1 cellular context compared by ENCODE assay signal in the genomic region with DNA sequence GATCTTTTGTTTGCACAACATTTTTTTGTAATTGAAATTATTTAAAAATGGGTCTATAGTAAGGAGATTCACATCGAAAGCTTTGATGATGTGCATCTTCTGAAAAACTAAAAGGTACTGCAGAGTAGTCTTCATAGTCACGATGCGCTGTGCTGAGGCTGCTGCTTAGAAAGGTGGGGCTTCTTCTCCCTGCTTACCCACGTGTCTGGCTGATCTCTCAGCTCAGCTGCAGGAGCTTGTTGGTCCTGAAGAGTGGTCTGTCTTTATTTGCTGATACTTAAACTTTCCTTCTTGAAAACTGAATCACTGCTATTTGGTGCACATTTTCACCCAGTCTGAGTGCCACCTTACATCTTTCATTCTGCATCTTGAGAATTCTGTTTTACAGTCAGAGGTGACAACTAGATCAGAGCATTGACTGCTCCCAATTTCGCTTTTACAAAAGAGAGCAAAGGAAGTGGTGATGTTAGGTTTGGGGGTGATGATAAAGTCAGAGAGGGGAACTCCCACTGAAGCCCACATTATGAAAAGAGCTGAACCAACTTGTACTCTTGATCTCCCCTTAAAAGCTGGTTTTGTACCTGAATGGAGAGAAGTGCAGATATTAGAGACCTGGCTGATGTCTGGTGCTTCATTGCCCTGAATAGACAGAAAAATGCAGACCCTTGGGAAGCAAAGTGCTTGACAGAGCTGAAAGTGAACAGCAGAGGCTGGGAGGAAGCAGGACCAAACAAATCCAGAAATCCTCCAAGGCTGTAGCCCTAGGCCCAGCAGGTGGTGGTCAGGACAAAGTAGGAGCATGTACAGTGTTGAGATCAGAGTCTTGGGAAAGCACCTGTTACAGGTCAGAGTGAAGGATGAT.
TF ChIP-seq lines count a peak whose summit lies in the region.

No MANE protein-coding gene starts in this region.

TF ChIP-seq in GM12878, 131 proteins besides CTCF, POLR2A, EP300 and RAD21 (continued from another document and continues in another):
- TF ChIP-seq, protein P1, sequence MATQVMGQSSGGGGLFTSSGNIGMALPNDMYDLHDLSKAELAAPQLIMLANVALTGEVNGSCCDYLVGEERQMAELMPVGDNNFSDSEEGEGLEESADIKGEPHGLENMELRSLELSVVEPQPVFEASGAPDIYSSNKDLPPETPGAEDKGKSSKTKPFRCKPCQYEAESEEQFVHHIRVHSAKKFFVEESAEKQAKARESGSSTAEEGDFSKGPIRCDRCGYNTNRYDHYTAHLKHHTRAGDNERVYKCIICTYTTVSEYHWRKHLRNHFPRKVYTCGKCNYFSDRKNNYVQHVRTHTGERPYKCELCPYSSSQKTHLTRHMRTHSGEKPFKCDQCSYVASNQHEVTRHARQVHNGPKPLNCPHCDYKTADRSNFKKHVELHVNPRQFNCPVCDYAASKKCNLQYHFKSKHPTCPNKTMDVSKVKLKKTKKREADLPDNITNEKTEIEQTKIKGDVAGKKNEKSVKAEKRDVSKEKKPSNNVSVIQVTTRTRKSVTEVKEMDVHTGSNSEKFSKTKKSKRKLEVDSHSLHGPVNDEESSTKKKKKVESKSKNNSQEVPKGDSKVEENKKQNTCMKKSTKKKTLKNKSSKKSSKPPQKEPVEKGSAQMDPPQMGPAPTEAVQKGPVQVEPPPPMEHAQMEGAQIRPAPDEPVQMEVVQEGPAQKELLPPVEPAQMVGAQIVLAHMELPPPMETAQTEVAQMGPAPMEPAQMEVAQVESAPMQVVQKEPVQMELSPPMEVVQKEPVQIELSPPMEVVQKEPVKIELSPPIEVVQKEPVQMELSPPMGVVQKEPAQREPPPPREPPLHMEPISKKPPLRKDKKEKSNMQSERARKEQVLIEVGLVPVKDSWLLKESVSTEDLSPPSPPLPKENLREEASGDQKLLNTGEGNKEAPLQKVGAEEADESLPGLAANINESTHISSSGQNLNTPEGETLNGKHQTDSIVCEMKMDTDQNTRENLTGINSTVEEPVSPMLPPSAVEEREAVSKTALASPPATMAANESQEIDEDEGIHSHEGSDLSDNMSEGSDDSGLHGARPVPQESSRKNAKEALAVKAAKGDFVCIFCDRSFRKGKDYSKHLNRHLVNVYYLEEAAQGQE (IDR thresholded peaks at IDR 0.05; ENCODE audit: low read depth, low read length): no peak
- TF ChIP-seq MTA3 (IDR thresholded peaks at IDR 0.05; ENCODE audit: borderline replicate concordance, low read length) (no peak), STAT3 (IDR thresholded peaks at IDR 0.05; ENCODE audit: low read depth, low read length) (peak; percentile 67; the same call in 1 of the 2 replicates), GATAD2B (conservative IDR thresholded peaks at IDR 0.05; ENCODE audit: low read depth) (no peak), MEF2A (IDR thresholded peaks at IDR 0.05; ENCODE audit: insufficient read depth, low read depth, low read length) (no peak), BMI1 (IDR thresholded peaks at IDR 0.05; ENCODE audit: borderline replicate concordance) (no peak), RB1 (IDR thresholded peaks at IDR 0.05; ENCODE audit: borderline replicate concordance) (no peak), SPI1 (IDR thresholded peaks at IDR 0.05; ENCODE audit: borderline replicate concordance, insufficient read depth, low read depth, low read length) (peak; percentile 34; the same call in 1 of the 2 replicates), SIN3A (IDR thresholded peaks at IDR 0.05; ENCODE audit: low read depth, low read length) (0 out of 2 replicates have a peak, but pooled peaks have one; percentile 9), CBX5 (IDR thresholded peaks at IDR 0.05; ENCODE audit: low read depth) (no peak), PML (IDR thresholded peaks at IDR 0.05; ENCODE audit: low read length) (no peak), TBL1XR1 (IDR thresholded peaks at IDR 0.05; ENCODE audit: low read depth, low read length) (no peak), MTA2 (IDR thresholded peaks at IDR 0.05; ENCODE audit: low read depth) (peak; percentile 61), SMAD1 (IDR thresholded peaks at IDR 0.05; ENCODE audit: low read depth, partially characterized antibody) (peak; percentile 45), BRCA1 (IDR thresholded peaks at IDR 0.05; ENCODE audit: low read depth, low read length) (no peak), MYB (IDR thresholded peaks at IDR 0.05; ENCODE audit: borderline replicate concordance, low read depth, low read length) (no peak), JUNB (IDR thresholded peaks at IDR 0.05) (no peak), TCF3 (IDR thresholded peaks at IDR 0.05; ENCODE audit: borderline replicate concordance, insufficient read depth, low read depth, low read length) (no peak), YY1 (IDR thresholded peaks at IDR 0.05; ENCODE audit: low read depth, low read length) (0 out of 2 replicates have a peak, but pooled peaks have one; percentile 17), RFX5 (IDR thresholded peaks at IDR 0.05; ENCODE audit: low read depth, low read length) (no peak), RBBP5 (conservative IDR thresholded peaks at IDR 0.05) (no peak), YBX1 (IDR thresholded peaks at IDR 0.05) (no peak), LARP7 (IDR thresholded peaks at IDR 0.05) (0 out of 2 replicates have a peak, but pooled peaks have one; percentile 44), BHLHE40 (IDR thresholded peaks at IDR 0.05; ENCODE audit: borderline replicate concordance in 1 of 2, low read depth in 2 of 2, low read length in 1 of 2) (peak in 1 of 2 experiments; percentile 19; a peak in 1 of 4 replicates), SREBF1 (IDR thresholded peaks at IDR 0.05; ENCODE audit: low read length) (no peak)
- TF ChIP-seq, protein P2, sequence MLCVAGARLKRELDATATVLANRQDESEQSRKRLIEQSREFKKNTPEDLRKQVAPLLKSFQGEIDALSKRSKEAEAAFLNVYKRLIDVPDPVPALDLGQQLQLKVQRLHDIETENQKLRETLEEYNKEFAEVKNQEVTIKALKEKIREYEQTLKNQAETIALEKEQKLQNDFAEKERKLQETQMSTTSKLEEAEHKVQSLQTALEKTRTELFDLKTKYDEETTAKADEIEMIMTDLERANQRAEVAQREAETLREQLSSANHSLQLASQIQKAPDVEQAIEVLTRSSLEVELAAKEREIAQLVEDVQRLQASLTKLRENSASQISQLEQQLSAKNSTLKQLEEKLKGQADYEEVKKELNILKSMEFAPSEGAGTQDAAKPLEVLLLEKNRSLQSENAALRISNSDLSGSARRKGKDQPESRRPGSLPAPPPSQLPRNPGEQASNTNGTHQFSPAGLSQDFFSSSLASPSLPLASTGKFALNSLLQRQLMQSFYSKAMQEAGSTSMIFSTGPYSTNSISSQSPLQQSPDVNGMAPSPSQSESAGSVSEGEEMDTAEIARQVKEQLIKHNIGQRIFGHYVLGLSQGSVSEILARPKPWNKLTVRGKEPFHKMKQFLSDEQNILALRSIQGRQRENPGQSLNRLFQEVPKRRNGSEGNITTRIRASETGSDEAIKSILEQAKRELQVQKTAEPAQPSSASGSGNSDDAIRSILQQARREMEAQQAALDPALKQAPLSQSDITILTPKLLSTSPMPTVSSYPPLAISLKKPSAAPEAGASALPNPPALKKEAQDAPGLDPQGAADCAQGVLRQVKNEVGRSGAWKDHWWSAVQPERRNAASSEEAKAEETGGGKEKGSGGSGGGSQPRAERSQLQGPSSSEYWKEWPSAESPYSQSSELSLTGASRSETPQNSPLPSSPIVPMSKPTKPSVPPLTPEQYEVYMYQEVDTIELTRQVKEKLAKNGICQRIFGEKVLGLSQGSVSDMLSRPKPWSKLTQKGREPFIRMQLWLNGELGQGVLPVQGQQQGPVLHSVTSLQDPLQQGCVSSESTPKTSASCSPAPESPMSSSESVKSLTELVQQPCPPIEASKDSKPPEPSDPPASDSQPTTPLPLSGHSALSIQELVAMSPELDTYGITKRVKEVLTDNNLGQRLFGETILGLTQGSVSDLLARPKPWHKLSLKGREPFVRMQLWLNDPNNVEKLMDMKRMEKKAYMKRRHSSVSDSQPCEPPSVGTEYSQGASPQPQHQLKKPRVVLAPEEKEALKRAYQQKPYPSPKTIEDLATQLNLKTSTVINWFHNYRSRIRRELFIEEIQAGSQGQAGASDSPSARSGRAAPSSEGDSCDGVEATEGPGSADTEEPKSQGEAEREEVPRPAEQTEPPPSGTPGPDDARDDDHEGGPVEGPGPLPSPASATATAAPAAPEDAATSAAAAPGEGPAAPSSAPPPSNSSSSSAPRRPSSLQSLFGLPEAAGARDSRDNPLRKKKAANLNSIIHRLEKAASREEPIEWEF (IDR thresholded peaks at IDR 0.05; ENCODE audit: insufficient replicate concordance, low read depth, low read length): no peak
- TF ChIP-seq, protein P3, sequence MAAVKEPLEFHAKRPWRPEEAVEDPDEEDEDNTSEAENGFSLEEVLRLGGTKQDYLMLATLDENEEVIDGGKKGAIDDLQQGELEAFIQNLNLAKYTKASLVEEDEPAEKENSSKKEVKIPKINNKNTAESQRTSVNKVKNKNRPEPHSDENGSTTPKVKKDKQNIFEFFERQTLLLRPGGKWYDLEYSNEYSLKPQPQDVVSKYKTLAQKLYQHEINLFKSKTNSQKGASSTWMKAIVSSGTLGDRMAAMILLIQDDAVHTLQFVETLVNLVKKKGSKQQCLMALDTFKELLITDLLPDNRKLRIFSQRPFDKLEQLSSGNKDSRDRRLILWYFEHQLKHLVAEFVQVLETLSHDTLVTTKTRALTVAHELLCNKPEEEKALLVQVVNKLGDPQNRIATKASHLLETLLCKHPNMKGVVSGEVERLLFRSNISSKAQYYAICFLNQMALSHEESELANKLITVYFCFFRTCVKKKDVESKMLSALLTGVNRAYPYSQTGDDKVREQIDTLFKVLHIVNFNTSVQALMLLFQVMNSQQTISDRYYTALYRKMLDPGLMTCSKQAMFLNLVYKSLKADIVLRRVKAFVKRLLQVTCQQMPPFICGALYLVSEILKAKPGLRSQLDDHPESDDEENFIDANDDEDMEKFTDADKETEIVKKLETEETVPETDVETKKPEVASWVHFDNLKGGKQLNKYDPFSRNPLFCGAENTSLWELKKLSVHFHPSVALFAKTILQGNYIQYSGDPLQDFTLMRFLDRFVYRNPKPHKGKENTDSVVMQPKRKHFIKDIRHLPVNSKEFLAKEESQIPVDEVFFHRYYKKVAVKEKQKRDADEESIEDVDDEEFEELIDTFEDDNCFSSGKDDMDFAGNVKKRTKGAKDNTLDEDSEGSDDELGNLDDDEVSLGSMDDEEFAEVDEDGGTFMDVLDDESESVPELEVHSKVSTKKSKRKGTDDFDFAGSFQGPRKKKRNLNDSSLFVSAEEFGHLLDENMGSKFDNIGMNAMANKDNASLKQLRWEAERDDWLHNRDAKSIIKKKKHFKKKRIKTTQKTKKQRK (IDR thresholded peaks at IDR 0.05; ENCODE audit: low read depth, low read length): no peak
- TF ChIP-seq, protein P4, sequence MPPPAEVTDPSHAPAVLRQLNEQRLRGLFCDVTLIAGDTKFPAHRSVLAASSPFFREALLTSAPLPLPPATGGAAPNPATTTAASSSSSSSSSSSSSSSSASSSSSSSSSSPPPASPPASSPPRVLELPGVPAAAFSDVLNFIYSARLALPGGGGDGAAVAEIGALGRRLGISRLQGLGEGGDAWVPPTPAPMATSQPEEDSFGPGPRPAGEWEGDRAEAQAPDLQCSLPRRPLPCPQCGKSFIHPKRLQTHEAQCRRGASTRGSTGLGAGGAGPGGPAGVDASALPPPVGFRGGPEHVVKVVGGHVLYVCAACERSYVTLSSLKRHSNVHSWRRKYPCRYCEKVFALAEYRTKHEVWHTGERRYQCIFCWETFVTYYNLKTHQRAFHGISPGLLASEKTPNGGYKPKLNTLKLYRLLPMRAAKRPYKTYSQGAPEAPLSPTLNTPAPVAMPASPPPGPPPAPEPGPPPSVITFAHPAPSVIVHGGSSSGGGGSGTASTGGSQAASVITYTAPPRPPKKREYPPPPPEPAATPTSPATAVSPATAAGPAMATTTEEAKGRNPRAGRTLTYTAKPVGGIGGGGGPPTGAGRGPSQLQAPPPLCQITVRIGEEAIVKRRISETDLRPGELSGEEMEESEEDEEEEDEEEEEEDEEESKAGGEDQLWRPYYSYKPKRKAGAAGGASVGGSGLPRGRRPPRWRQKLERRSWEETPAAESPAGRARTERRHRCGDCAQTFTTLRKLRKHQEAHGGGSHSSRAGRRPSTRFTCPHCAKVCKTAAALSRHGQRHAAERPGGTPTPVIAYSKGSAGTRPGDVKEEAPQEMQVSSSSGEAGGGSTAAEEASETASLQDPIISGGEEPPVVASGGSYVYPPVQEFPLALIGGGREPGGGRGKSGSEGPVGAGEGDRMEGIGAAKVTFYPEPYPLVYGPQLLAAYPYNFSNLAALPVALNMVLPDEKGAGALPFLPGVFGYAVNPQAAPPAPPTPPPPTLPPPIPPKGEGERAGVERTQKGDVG (CRISPR knock-in tag; IDR thresholded peaks at IDR 0.05): no peak
- TF ChIP-seq, protein P5, sequence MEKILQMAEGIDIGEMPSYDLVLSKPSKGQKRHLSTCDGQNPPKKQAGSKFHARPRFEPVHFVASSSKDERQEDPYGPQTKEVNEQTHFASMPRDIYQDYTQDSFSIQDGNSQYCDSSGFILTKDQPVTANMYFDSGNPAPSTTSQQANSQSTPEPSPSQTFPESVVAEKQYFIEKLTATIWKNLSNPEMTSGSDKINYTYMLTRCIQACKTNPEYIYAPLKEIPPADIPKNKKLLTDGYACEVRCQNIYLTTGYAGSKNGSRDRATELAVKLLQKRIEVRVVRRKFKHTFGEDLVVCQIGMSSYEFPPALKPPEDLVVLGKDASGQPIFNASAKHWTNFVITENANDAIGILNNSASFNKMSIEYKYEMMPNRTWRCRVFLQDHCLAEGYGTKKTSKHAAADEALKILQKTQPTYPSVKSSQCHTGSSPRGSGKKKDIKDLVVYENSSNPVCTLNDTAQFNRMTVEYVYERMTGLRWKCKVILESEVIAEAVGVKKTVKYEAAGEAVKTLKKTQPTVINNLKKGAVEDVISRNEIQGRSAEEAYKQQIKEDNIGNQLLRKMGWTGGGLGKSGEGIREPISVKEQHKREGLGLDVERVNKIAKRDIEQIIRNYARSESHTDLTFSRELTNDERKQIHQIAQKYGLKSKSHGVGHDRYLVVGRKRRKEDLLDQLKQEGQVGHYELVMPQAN (conservative IDR thresholded peaks at IDR 0.05): no peak
- TF ChIP-seq, protein P6, sequence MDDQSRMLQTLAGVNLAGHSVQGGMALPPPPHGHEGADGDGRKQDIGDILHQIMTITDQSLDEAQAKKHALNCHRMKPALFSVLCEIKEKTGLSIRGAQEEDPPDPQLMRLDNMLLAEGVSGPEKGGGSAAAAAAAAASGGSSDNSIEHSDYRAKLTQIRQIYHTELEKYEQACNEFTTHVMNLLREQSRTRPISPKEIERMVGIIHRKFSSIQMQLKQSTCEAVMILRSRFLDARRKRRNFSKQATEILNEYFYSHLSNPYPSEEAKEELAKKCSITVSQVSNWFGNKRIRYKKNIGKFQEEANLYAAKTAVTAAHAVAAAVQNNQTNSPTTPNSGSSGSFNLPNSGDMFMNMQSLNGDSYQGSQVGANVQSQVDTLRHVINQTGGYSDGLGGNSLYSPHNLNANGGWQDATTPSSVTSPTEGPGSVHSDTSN (IDR thresholded peaks at IDR 0.05; ENCODE audit: insufficient replicate concordance, low read depth, low read length): no peak
- TF ChIP-seq, protein P7, sequence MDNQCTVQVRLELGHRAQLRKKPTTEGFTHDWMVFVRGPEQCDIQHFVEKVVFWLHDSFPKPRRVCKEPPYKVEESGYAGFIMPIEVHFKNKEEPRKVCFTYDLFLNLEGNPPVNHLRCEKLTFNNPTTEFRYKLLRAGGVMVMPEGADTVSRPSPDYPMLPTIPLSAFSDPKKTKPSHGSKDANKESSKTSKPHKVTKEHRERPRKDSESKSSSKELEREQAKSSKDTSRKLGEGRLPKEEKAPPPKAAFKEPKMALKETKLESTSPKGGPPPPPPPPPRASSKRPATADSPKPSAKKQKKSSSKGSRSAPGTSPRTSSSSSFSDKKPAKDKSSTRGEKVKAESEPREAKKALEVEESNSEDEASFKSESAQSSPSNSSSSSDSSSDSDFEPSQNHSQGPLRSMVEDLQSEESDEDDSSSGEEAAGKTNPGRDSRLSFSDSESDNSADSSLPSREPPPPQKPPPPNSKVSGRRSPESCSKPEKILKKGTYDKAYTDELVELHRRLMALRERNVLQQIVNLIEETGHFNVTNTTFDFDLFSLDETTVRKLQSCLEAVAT (IDR thresholded peaks at IDR 0.05): peak; percentile 71; the same call in 1 of the 2 replicates
